Comparison of ENCODE assay signal across 1 cellular context in the genomic region with DNA sequence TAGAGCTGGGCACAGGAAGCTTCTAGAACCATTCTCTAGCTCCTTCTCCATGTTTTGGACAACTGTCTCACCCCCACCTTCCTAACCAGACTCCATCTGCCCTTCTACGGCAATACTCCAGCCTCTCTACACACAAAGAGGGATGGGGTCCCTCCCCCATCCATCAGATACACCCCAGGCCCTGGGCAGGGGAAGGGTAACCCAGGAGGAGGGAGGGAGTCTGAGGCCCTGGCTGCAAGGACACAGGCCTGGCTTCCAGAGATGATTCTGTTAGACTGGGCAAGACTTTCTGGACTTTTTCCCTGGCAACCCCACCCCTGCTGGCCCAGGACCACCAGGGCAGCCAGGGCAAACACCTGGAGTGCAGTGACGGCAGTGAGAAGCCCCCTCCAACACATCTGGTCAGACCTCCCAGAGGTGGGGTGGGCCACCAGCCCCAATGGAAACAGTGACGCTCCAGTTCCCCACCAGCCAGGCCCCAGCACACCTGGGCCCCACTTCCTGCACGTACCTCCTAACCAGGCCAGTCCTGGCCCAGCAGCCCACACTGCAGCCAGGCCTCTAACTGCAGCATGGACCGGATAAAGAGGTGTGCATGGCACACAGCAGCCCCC.
TF ChIP-seq lines count a peak whose summit lies in the region.

No MANE protein-coding gene starts in this region.

TF ChIP-seq in H1, 55 proteins besides CTCF, POLR2A, EP300 and RAD21:
- TF ChIP-seq ATF2 (IDR thresholded peaks at IDR 0.05; ENCODE audit: low read length) (no peak), RFX5 (IDR thresholded peaks at IDR 0.05; ENCODE audit: borderline replicate concordance, low read depth, low read length) (no peak), CBX5 (IDR thresholded peaks at IDR 0.05; ENCODE audit: low read depth, low read length) (no peak)
